Comparison of ENCODE assay signal across 10 cellular contexts in the genomic region with DNA sequence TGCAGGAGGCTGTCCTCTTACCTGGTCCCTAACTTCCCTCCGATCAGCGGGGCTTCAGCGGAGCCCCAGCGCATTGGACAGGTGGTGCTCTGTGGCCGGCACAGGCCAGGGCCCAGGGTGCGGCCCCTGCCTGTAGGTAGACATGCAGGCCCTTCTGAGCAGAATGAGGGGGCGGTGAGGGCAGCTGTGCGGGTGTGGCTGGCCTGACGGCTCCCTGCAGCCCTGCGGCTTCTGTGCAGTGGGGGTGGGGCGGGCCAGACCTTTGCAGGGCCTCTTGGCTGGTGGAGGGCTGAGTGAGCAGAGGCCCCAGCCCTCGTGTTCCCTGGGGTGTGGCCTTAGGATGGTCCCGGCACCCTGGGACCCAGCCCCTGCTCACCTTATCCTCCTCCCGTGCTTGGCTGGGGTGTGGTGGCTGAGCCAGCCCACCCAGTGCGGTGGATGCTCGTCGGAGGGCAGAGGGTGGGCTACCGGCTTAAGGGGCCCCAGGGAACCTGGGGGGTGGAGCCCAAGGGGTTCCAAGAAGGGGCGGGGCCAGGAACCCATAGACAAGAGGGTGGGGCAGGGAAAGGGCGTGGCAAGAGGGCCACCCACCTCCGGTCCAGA. TPM values are rescaled to one million over a fixed set of nuclear protein-coding genes. Genes with fewer than 3 reads are reported as not detected.
DNase-seq lines count a peak whose midpoint lies in the region; ATAC-seq and TF ChIP-seq lines count a peak whose summit lies in the region.
"Had no signal": no experiment of that assay in that cellular context is flagged by ENCODE, and none has a peak within 500 bp of the region (broad histone marks: within the 10 kb centered on the region; RNA-seq: fewer than 3 reads in every experiment).

No MANE protein-coding gene starts in this region.

- intact Hi-C loops in left ventricle myocardium inferior (cut with micrococcal nuclease) (no loop called here), cardiac septum (cut with DNase I) (no loop called here)

- no peak for DNase-seq in left ventricle myocardium inferior
- no peak for DNase-seq in cardiac septum (ENCODE audit: low spot score)
- peak; percentile 92 for DNase-seq in SW480 (ENCODE audit: low spot score)
- DNase-seq in iris pigment epithelial cell (ENCODE audit: low read depth): peak; percentile 37
- DNase-seq in left lobe of liver (ENCODE audit: low spot score): no peak
- no peak for DNase-seq in activated CD4-positive, alpha-beta T cell treated with anti-CD3 and anti-CD28 coated beads, Interleukin-2, amount 50 U/mL, for 1 hour
- DNase-seq in MV-4-11 (lab: John Stamatoyannopoulos, UW): no peak
- no peak for DNase-seq in NCI-H526 treated with DMSO at 0.1 percent for 48 hours (lab: John Stamatoyannopoulos, UW)
- DNase-seq: activated CD4-positive, alpha-beta T cell treated with anti-CD3 and anti-CD28 coated beads, Interleukin-2, amount 10 ng/mL, durations not matched to agents 7 days and 5 days; left cardiac atrium had no signal

- H3K36me3 ChIP-seq in left ventricle myocardium inferior: peaks cover 5% of the 10 kb centered on the region

- no peaks in the 10 kb centered on the region for H3K9me3 ChIP-seq in left ventricle myocardium inferior (replicated peaks)

- no peak for ATAC-seq in left lobe of liver
- ATAC-seq: left cardiac atrium had no signal

- H3K27me3 ChIP-seq in left ventricle myocardium inferior (ENCODE audit: low read depth): peaks cover 14% of the 10 kb centered on the region

- H3K4me3 ChIP-seq in left ventricle myocardium inferior: no peak overlapping the region

- H3K4me1 ChIP-seq in left ventricle myocardium inferior: peaks cover 43% of the 10 kb centered on the region

- peak overlapping the region; percentile 18 for H3K27ac ChIP-seq in left ventricle myocardium inferior (replicated peaks)

- TF ChIP-seq CTCF in left ventricle myocardium inferior (IDR thresholded peaks at IDR 0.05; ENCODE audit: borderline replicate concordance): no peak

RNA-seq across cellular contexts. Expression of a gene that starts 6.3 kb away (rescaled TPM):
- total RNA-seq in left ventricle myocardium inferior: 13.4 TPM
- total RNA-seq in cardiac septum: 32.2 TPM
- total RNA-seq in left lobe of liver: 13.9 TPM

Comparison
In these comparisons a context has a peak if more than half of its experiments do, and no peak if none do; other contexts are left out.
1. DNase-seq: peak in SW480 (single experiment) and iris pigment epithelial cell (single experiment); none in left ventricle myocardium inferior (single experiment), cardiac septum (single experiment), left lobe of liver (single experiment), activated CD4-positive, alpha-beta T cell treated with anti-CD3 and anti-CD28 coated beads, Interleukin-2, amount 50 U/mL, for 1 hour (single experiment), MV-4-11 (single experiment) and NCI-H526 treated with DMSO at 0.1 percent for 48 hours (single experiment).